In the genomic region with DNA sequence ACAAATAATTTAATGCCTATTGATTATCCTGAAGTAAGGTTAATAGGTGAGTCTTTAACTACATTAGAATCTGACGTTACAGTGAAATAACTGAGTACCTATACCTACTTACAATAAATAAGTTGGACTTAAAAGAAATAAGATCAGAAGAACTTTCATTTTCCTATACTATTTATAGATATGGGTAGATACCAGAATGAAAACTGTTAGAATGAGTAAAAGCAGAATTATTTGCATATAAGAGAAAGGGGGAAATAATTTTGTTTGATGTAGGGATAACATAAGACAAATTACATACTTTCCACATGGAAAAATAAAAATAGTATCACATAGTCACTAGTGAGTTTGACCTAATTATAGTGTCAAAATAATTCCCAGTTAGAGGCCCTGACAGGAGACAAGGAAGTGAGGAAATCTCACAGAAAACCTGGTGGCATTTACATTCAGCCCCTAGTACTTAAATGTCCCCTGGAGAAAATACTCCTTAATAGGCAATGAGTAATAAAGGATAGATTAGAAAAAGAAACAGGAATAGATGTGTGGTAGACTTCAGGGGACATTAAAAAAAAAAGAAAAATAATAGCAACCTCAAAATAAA, we compare ENCODE assay signal across 14 cellular contexts. TPM values are rescaled to one million over a fixed set of nuclear protein-coding genes. Genes with fewer than 3 reads are reported as not detected.
DNase-seq lines count a peak whose midpoint lies in the region; ATAC-seq lines count a peak whose summit lies in the region.
"Had no signal": no experiment of that assay in that cellular context is flagged by ENCODE, and none has a peak within 500 bp of the region (broad histone marks: within the 10 kb centered on the region; RNA-seq: fewer than 3 reads in every experiment).

No MANE protein-coding gene starts in this region.

- CTCF ChIA-PET in activated CD4-positive, alpha-beta T cell treated with anti-CD3 and anti-CD28 coated beads for 36 hours (lab: Charles Lee), result interaction anchor here (1.1 to 1.2 kb wide), 2 partner anchors 16 to 53 kb away, joined by 4 to 5 read pairs; no protein-coding TSS in a partner anchor
- CTCF ChIA-PET in naive thymus-derived CD4-positive, alpha-beta T cell (lab: Charles Lee), result no interaction called here

- H3K4me1 Mint-ChIP-seq in activated CD4-positive, alpha-beta T cell treated with anti-CD3 and anti-CD28 coated beads for 36 hours, result peaks cover 80% of the 10 kb centered on the region
- peaks cover 29 to 82% (median 70%) of the 10 kb centered on the region in 7 donors for H3K4me1 Mint-ChIP-seq in naive thymus-derived CD4-positive, alpha-beta T cell

- H3K9me3 ChIP-seq in naive thymus-derived CD4-positive, alpha-beta T cell (ENCODE audit: control insufficient read depth in 2 of 3, low read length in 3 of 3), result no peaks in the 10 kb centered on the region
- H3K9me3 ChIP-seq: A549 had no signal

- intact Hi-C loops in activated CD4-positive, alpha-beta T cell treated with anti-CD3 and anti-CD28 coated beads for 36 hours (cut with DNase I, micrococcal nuclease), result loop anchor here in 1 of 2 experiments (2.0 kb wide), 2 partner anchors 31 to 61 kb away; no protein-coding TSS in a partner anchor
- intact Hi-C loops in naive thymus-derived CD4-positive, alpha-beta T cell (cut with micrococcal nuclease), result no loop called here

- ATAC-seq in activated CD4-positive, alpha-beta T cell treated with anti-CD3 and anti-CD28 coated beads for 36 hours, result peak; percentile 31
- ATAC-seq in GM19351 (IDR thresholded peaks at IDR 0.05; ENCODE audit: unreplicated experiment), result peak; percentile 61
- ATAC-seq in HG03565 (IDR thresholded peaks at IDR 0.05; ENCODE audit: unreplicated experiment), result peak; percentile 50
- no peak for ATAC-seq in naive thymus-derived CD4-positive, alpha-beta T cell
- no peak for ATAC-seq in GM18873 (IDR thresholded peaks at IDR 0.05; ENCODE audit: low FRiP score, unreplicated experiment)
- ATAC-seq in HG03135 (IDR thresholded peaks at IDR 0.05; ENCODE audit: unreplicated experiment), result no peak
- ATAC-seq: A549, sciatic nerve had no signal

- H3K4me1 ChIP-seq in naive thymus-derived CD4-positive, alpha-beta T cell (ENCODE audit: control insufficient read depth in 2 of 2, insufficient read depth in 2 of 2, low read length in 2 of 2), result peaks cover 14 to 16% of the 10 kb centered on the region in 2 donors

- POLR2A ChIA-PET in activated CD4-positive, alpha-beta T cell treated with anti-CD3 and anti-CD28 coated beads for 36 hours (lab: Charles Lee), result interaction anchor here (0.6 kb wide), 1 partner anchor 54 kb away, joined by 3 read pairs; no protein-coding TSS in a partner anchor
- POLR2A ChIA-PET in naive thymus-derived CD4-positive, alpha-beta T cell (lab: Charles Lee), result no interaction called here

- no peaks in the 10 kb centered on the region for H3K36me3 ChIP-seq in naive thymus-derived CD4-positive, alpha-beta T cell (ENCODE audit: control insufficient read depth in 2 of 3, insufficient read depth in 3 of 3, low read length in 3 of 3)

- peaks cover 2% of the 10 kb centered on the region for H3K9me3 Mint-ChIP-seq in activated CD4-positive, alpha-beta T cell treated with anti-CD3 and anti-CD28 coated beads for 36 hours (ENCODE audit: low read depth)
- H3K9me3 Mint-ChIP-seq in naive thymus-derived CD4-positive, alpha-beta T cell, result no peaks in the 10 kb centered on the region

- peak overlapping the region; percentile 45 for H3K4me3 Mint-ChIP-seq in activated CD4-positive, alpha-beta T cell treated with anti-CD3 and anti-CD28 coated beads for 36 hours
- H3K4me3 Mint-ChIP-seq in naive thymus-derived CD4-positive, alpha-beta T cell, result peak overlapping the region in 3 of 10 donors; percentile 23 to 47 (median 30)

- H3K27me3 Mint-ChIP-seq in activated CD4-positive, alpha-beta T cell treated with anti-CD3 and anti-CD28 coated beads for 36 hours, result no peaks in the 10 kb centered on the region
- no peaks in the 10 kb centered on the region for H3K27me3 Mint-ChIP-seq in naive thymus-derived CD4-positive, alpha-beta T cell

- no peak overlapping the region for H3K4me3 ChIP-seq in naive thymus-derived CD4-positive, alpha-beta T cell (ENCODE audit: low read length)
- H3K4me3 ChIP-seq: A549, dorsolateral prefrontal cortex had no signal

- no peak for DNase-seq in activated CD4-positive, alpha-beta T cell treated with anti-CD3 and anti-CD28 coated beads for 36 hours
- no peak for DNase-seq in activated CD4-positive, alpha-beta T cell treated with anti-CD3 and anti-CD28 coated beads for 48 hours
- DNase-seq in naive thymus-derived CD4-positive, alpha-beta T cell, result no peak
- DNase-seq in stimulated activated naive CD4-positive, alpha-beta T cell treated with Interleukin-2 at 50 U/mL for 16 hours (lab: John Stamatoyannopoulos, UW), result no peak
- DNase-seq: amniotic stem cell, dorsolateral prefrontal cortex, NCI-H1105 treated with DMSO at 0.1 percent for 48 hours, NCI-H82 had no signal

- no peak overlapping the region for H3K27ac ChIP-seq in naive thymus-derived CD4-positive, alpha-beta T cell (ENCODE audit: low read depth, low read length)
- H3K27ac ChIP-seq: A549, dorsolateral prefrontal cortex had no signal

- H3K27ac Mint-ChIP-seq in activated CD4-positive, alpha-beta T cell treated with anti-CD3 and anti-CD28 coated beads for 36 hours, result peak overlapping the region; percentile 96
- H3K27ac Mint-ChIP-seq in naive thymus-derived CD4-positive, alpha-beta T cell, result peak overlapping the region in 7 of 9 donors; percentile 3 to 85 (median 60)

- H3K36me3 Mint-ChIP-seq in activated CD4-positive, alpha-beta T cell treated with anti-CD3 and anti-CD28 coated beads for 36 hours (ENCODE audit: low read depth), result peaks cover 40% of the 10 kb centered on the region
- peaks cover 0 to 12% (median 7%) of the 10 kb centered on the region in 5 donors for H3K36me3 Mint-ChIP-seq in naive thymus-derived CD4-positive, alpha-beta T cell

- no peaks in the 10 kb centered on the region for H3K27me3 ChIP-seq in naive thymus-derived CD4-positive, alpha-beta T cell (ENCODE audit: control insufficient read depth in 2 of 2, insufficient read depth in 2 of 2, low read length in 2 of 2)
- H3K27me3 ChIP-seq: dorsolateral prefrontal cortex had no signal

RNA-seq across cellular contexts. Expression of a gene that starts 28.6 kb away (rescaled TPM):
- 10 to 100 TPM; 78.1 to 98.5 TPM for total RNA-seq in activated CD4-positive, alpha-beta T cell treated with anti-CD3 and anti-CD28 coated beads for 36 hours
- total RNA-seq in naive thymus-derived CD4-positive, alpha-beta T cell, result 10 to 100 TPM; 57.7 to 81.3 (median 60.8) TPM
- 10 to 100 TPM; 15.6 to 20.2 TPM for polyA plus RNA-seq in naive thymus-derived CD4-positive, alpha-beta T cell

Comparison
In these comparisons a context has a peak if more than half of its experiments do, and no peak if none do; other contexts are left out.
1. ATAC-seq: peak in activated CD4-positive, alpha-beta T cell treated with anti-CD3 and anti-CD28 coated beads for 36 hours (single experiment), GM19351 (single experiment) and HG03565 (single experiment); none in naive thymus-derived CD4-positive, alpha-beta T cell (single experiment), GM18873 (single experiment) and HG03135 (single experiment).